In genomic region chr3:50599115-50599715, GRCh38 we compare ENCODE assay signal across 10 cellular contexts. TPM values are rescaled to one million over a fixed set of nuclear protein-coding genes. Genes with fewer than 3 reads are reported as not detected.
DNase-seq lines count a peak whose midpoint lies in the region; ATAC-seq and TF ChIP-seq lines count a peak whose summit lies in the region.
"Had no signal": no experiment of that assay in that cellular context is flagged by ENCODE, and none has a peak within 500 bp of the region (broad histone marks: within the 10 kb centered on the region; RNA-seq: fewer than 3 reads in every experiment).

No MANE protein-coding gene starts in this region.

- TF ChIP-seq CTCF in left ventricle myocardium inferior (IDR thresholded peaks at IDR 0.05; ENCODE audit: borderline replicate concordance) (no peak), ascending aorta (IDR thresholded peaks at IDR 0.05) (no peak), nephron (IDR thresholded peaks at IDR 0.05; ENCODE audit: unreplicated experiment in 3 of 3) (no peak), vagina (IDR thresholded peaks at IDR 0.05) (no peak)

- intact Hi-C loops in left ventricle myocardium inferior (cut with micrococcal nuclease) (no loop called here), Right ventricle myocardium inferior (cut with DNase I) (no loop called here), ascending aorta (cut with DNase I) (no loop called here), vagina (cut with DNase I) (no loop called here)

- DNase-seq in left ventricle myocardium inferior: no peak
- DNase-seq in Right ventricle myocardium inferior (ENCODE audit: missing footprints): no peak
- DNase-seq in ascending aorta (ENCODE audit: low spot score in 2 of 2): no peak
- no peak for DNase-seq in vagina (ENCODE audit: extremely low spot score in 2 of 2)
- DNase-seq in NCI-H2081 treated with DMSO at 0.1 percent for 48 hours (lab: John Stamatoyannopoulos, UW): no peak
- DNase-seq in NCI-H146 (lab: John Stamatoyannopoulos, UW): no peak
- DNase-seq: C1 segment of cervical spinal cord; stimulated activated CD4-positive, alpha-beta T cell treated with anti-CD3 and anti-CD28 coated beads, Interleukin-15, amount 100 ng/mL, for 24 hours had no signal

- H3K9me3 ChIP-seq in left ventricle myocardium inferior (replicated peaks): no peaks in the 10 kb centered on the region
- no peaks in the 10 kb centered on the region for H3K9me3 ChIP-seq in ascending aorta
- no peaks in the 10 kb centered on the region for H3K9me3 ChIP-seq in vagina

- H3K27ac ChIP-seq in left ventricle myocardium inferior (replicated peaks) (peak overlapping the region; percentile 100), ascending aorta (peak overlapping the region; percentile 94 to 98), vagina (peak overlapping the region; percentile 98)

- no peaks in the 10 kb centered on the region for H3K36me3 Mint-ChIP-seq in nephron (ENCODE audit: low read depth)

- ATAC-seq in Right ventricle myocardium inferior (no peak), GM19452 (IDR thresholded peaks at IDR 0.05; ENCODE audit: unreplicated experiment) (no peak)

- H3K36me3 ChIP-seq in left ventricle myocardium inferior (no peaks in the 10 kb centered on the region), ascending aorta (no peaks in the 10 kb centered on the region), vagina (no peaks in the 10 kb centered on the region)

- H3K27me3 ChIP-seq in left ventricle myocardium inferior (ENCODE audit: low read depth) (no peaks in the 10 kb centered on the region), ascending aorta (no peaks in the 10 kb centered on the region), vagina (no peaks in the 10 kb centered on the region)

- peaks cover 60% of the 10 kb centered on the region for H3K4me1 ChIP-seq in left ventricle myocardium inferior
- peaks cover 16 to 29% of the 10 kb centered on the region in 2 donors for H3K4me1 ChIP-seq in ascending aorta
- peaks cover 52% of the 10 kb centered on the region for H3K4me1 ChIP-seq in vagina

- peak overlapping the region; percentile 100 for H3K27ac Mint-ChIP-seq in nephron

- peaks cover 41% of the 10 kb centered on the region for H3K4me1 Mint-ChIP-seq in nephron

- H3K4me3 ChIP-seq in left ventricle myocardium inferior: no peak overlapping the region
- no peak overlapping the region for H3K4me3 ChIP-seq in ascending aorta
- H3K4me3 ChIP-seq in vagina: no peak overlapping the region

- peaks cover 5% of the 10 kb centered on the region for H3K27me3 Mint-ChIP-seq in nephron (ENCODE audit: low read depth)

- TF ChIP-seq POLR2A in vagina (IDR thresholded peaks at IDR 0.05): no peak

- no peak overlapping the region for H3K4me3 Mint-ChIP-seq in nephron

- H3K9me3 Mint-ChIP-seq in nephron: no peaks in the 10 kb centered on the region

RNA-seq across cellular contexts. Expression of gene CISH, which starts 12.4 kb away (rescaled TPM):
- total RNA-seq in left ventricle myocardium inferior: 16.6 TPM
- total RNA-seq in Right ventricle myocardium inferior: 13.2 TPM
- 6.1 TPM for total RNA-seq in ascending aorta
- total RNA-seq in vagina: 21.9 TPM

RNA-seq across cellular contexts. Expression of gene MAPKAPK3, which starts 17.7 kb away (rescaled TPM):
- total RNA-seq in left ventricle myocardium inferior (359 TPM), Right ventricle myocardium inferior (412 TPM), ascending aorta (23.7 TPM), vagina (38.1 TPM)

RNA-seq across cellular contexts. Expression of gene HEMK1, which starts 29.9 kb away (rescaled TPM):
- total RNA-seq in left ventricle myocardium inferior (16.1 TPM), Right ventricle myocardium inferior (14.0 TPM), ascending aorta (13.1 TPM), vagina (3.4 TPM)

RNA-seq across cellular contexts. Expression of gene C3orf18, which starts 31.7 kb away (rescaled TPM):
- total RNA-seq in left ventricle myocardium inferior (57.2 TPM), Right ventricle myocardium inferior (48.4 TPM), ascending aorta (29.5 TPM), vagina (10.8 TPM)
